ENCODE assay signal across 9 cellular contexts in the genomic region with DNA sequence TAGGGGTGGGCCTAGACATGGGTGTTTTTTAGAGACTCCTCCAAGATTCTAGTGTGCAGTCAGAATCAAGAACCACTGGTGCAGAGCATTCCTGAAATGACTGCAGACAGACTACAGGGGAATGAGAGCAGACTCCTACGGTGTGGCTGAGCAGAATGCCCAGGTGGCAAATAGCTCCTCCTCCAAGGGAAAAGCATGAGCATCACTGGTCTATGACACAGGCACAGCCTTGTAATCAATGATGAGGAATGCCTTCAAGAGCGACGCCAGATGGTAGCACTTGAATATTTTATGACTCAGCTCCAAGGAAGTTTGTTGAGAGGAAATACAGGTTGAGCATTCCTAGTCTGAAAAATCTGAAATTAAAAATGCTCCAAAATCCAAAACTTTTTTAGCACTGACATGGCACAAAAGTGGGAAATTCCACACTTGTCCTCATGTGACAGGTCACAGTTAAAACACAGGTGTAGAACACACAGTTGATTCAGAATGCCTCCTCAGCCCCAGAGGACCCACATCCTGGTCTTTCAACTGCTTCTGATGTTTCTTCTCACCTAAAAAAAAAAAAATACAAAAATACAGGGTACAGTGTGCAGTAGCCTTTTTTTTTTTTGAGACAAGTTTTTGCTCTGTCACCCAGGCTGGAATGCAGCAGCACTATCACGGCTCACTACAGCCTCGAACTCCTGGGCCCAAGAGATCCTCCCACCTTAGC. TPM values are rescaled to one million over a fixed set of nuclear protein-coding genes. Genes with fewer than 3 reads are reported as not detected.
DNase-seq lines count a peak whose midpoint lies in the region; ATAC-seq and TF ChIP-seq lines count a peak whose summit lies in the region.
"Had no signal": no experiment of that assay in that cellular context is flagged by ENCODE, and none has a peak within 500 bp of the region (broad histone marks: within the 10 kb centered on the region; RNA-seq: fewer than 3 reads in every experiment).

No MANE protein-coding gene starts in this region.

- H2AFZ ChIP-seq in Karpas-422 (ENCODE audit: low read length) = no peak overlapping the region

- no peaks in the 10 kb centered on the region for H3K4me1 ChIP-seq in Karpas-422 (ENCODE audit: low read length)

- H3K4me1 Mint-ChIP-seq in osteocyte (ENCODE audit: unreplicated experiment) = peaks cover 8% of the 10 kb centered on the region
- H3K4me1 Mint-ChIP-seq: naive B cell had no signal

- H3K27me3 ChIP-seq in brain microvascular endothelial cell (replicated peaks) (no peaks in the 10 kb centered on the region), Karpas-422 (ENCODE audit: low read length) (no peaks in the 10 kb centered on the region)

- no peaks in the 10 kb centered on the region for H3K36me3 Mint-ChIP-seq in osteocyte (ENCODE audit: unreplicated experiment)
- H3K36me3 Mint-ChIP-seq: naive B cell had no signal

- H3K27ac Mint-ChIP-seq in osteocyte (ENCODE audit: unreplicated experiment) = no peak overlapping the region

- no peaks in the 10 kb centered on the region for H3K9me3 Mint-ChIP-seq in osteocyte (ENCODE audit: unreplicated experiment)
- H3K9me3 Mint-ChIP-seq: naive B cell had no signal

- H3K9me3 ChIP-seq in Karpas-422 (ENCODE audit: low read length) = no peaks in the 10 kb centered on the region

- peak; percentile 35 to 70 for ATAC-seq in activated CD4-positive, CD25-positive, alpha-beta regulatory T cell treated with anti-CD3 and anti-CD28 coated beads, Interleukin-2, amount 50 U/mL, for 24 hours

- H4K20me1 ChIP-seq in Karpas-422 (ENCODE audit: insufficient read depth, low read depth, low read length) = no peaks in the 10 kb centered on the region

- no peaks in the 10 kb centered on the region for H3K79me2 ChIP-seq in Karpas-422 (ENCODE audit: low read length)

- no peaks in the 10 kb centered on the region for H3K27me3 Mint-ChIP-seq in osteocyte (ENCODE audit: unreplicated experiment)
- H3K27me3 Mint-ChIP-seq: naive B cell had no signal

- DNase-seq in activated CD4-positive, CD25-positive, alpha-beta regulatory T cell (lab: John Stamatoyannopoulos, UW) = no peak
- DNase-seq in HS-27A (ENCODE audit: low read depth) (peak; percentile 81), brain microvascular endothelial cell (peak; percentile 82), osteocyte (ENCODE audit: extremely low spot score, unreplicated experiment) (no peak), GM19240 (ENCODE audit: insufficient read length, low spot score) (no peak), Karpas-422 (no peak), germinal center (ENCODE audit: low spot score) (no peak)
- DNase-seq: naive B cell had no signal

- H3K9ac ChIP-seq in Karpas-422 (ENCODE audit: low read length) = no peak overlapping the region

- no peaks in the 10 kb centered on the region for H3K9me2 ChIP-seq in Karpas-422 (replicated peaks; ENCODE audit: insufficient read depth, low read length)

- no peak overlapping the region for H3K4me3 Mint-ChIP-seq in osteocyte (ENCODE audit: unreplicated experiment)
- H3K4me3 Mint-ChIP-seq: naive B cell had no signal

- TF ChIP-seq CTCF in brain microvascular endothelial cell (IDR thresholded peaks at IDR 0.05; ENCODE audit: low read depth, low read length, missing control alignments) (no peak), osteocyte (IDR thresholded peaks at IDR 0.05) (peak; percentile 33)

- H3K4me2 ChIP-seq in Karpas-422 (ENCODE audit: low read depth, low read length, poor library complexity, severe bottlenecking) = no peak overlapping the region

- H3K36me3 ChIP-seq in brain microvascular endothelial cell (replicated peaks) = no peaks in the 10 kb centered on the region
- no peaks in the 10 kb centered on the region for H3K36me3 ChIP-seq in Karpas-422 (ENCODE audit: insufficient read depth, low read length)

- H3K4me3 ChIP-seq in brain microvascular endothelial cell (ENCODE audit: low read depth, low read length) (no peak overlapping the region), Karpas-422 (ENCODE audit: low read length) (no peak overlapping the region)

- in situ Hi-C loops in brain microvascular endothelial cell (cut with HindIII; ENCODE audit: low pct_ligation_motif_present, low sequenced_read_pairs) = no loop called here

- H3K27ac ChIP-seq in brain microvascular endothelial cell (no peak overlapping the region), Karpas-422 (ENCODE audit: low read length) (no peak overlapping the region)

RNA-seq across cellular contexts. Expression of gene FAM8A1, which starts 10.5 kb away (rescaled TPM):
- total RNA-seq in osteocyte = 32.0 and 32.2 TPM in 2 replicates
- total RNA-seq in Karpas-422 (2014; rRNA removed; shearing (Covaris generic); ENCODE audit: low replicate concordance) = 9.7 and 11.0 TPM in 2 replicates

Comparison
In these comparisons a context has a peak if more than half of its experiments do, and no peak if none do; other contexts are left out.
1. DNase-seq: peak in HS-27A (single experiment) and brain microvascular endothelial cell (single experiment); none in activated CD4-positive, CD25-positive, alpha-beta regulatory T cell (0 of 4), osteocyte (single experiment), GM19240 (single experiment), Karpas-422 (single experiment) and germinal center (single experiment).